ENCODE assay signal across 12 cellular contexts in the genomic region with DNA sequence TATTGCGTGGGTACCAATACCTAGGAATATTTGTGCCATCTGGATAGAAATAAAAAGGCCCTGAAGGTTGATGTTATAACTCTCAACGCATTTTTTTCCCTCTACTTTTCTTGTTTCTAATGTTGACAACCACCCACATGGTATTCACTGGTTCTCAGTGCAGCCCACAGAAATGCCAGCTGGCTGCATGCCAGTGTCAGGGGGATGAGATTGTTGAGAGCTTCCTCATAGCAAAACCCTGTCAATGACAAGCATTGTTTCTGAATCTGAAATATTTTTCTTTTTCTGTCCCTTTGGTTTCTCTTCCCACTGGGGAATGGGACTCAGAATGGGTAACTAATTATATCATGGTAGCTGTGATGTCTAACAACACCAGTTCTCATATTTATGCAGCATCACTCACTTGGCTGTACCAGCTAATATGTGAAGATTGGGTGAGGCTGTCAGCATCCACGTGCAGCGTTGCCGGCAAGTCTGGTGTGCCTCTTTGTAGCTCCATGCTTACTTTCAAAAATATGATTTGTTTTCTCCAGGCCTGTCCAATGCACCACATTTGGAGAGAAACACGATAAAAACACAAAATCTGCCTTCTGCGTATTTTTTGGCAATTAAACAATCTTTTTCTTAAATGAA.
A peak's percentile ranks its signal among the peaks of the same experiment; 100 is the strongest.
DNase-seq lines count a peak whose midpoint lies in the region; ATAC-seq and TF ChIP-seq lines count a peak whose summit lies in the region.
"Had no signal": no experiment of that assay in that cellular context is flagged by ENCODE, and none has a peak within 500 bp of the region (broad histone marks: within the 10 kb centered on the region; RNA-seq: fewer than 3 reads in every experiment).

No MANE protein-coding gene starts in this region.

- no peak overlapping the region for H3K27ac ChIP-seq in caudate nucleus (ENCODE audit: low read depth, low read length)
- no peak overlapping the region for H3K27ac ChIP-seq in mesendoderm (ENCODE audit: low read depth, low read length)
- no peak overlapping the region for H3K27ac ChIP-seq in CD8-positive, alpha-beta T cell (ENCODE audit: low read depth, low read length)
- H3K27ac ChIP-seq: thoracic aorta had no signal

- H4K5ac ChIP-seq in mesendoderm (ENCODE audit: low read length), result no peak overlapping the region

- intact Hi-C loops in CD8-positive, alpha-beta T cell (cut with DNase I, micrococcal nuclease), result no loop called here

- H2BK5ac ChIP-seq in mesendoderm (ENCODE audit: low read length), result no peak overlapping the region

- no peak overlapping the region for H3K4me2 ChIP-seq in mesendoderm (ENCODE audit: low read length)

- no CpG with 5 or more reads among the region's 7 CpGs for WGBS in mesendoderm (ENCODE audit: extremely low coverage, insufficient coverage, low lambda C conversion rate)

- no peak overlapping the region for H4K8ac ChIP-seq in mesendoderm (ENCODE audit: low read depth, low read length)

- H3K9me3 ChIP-seq in CD8-positive, alpha-beta T cell (ENCODE audit: low read length), result no peaks in the 10 kb centered on the region
- H3K9me3 ChIP-seq: thoracic aorta had no signal

- no peak overlapping the region for H3K4me3 Mint-ChIP-seq in CD8-positive, alpha-beta T cell
- H3K4me3 Mint-ChIP-seq: dendritic cell treated with granulocyte-macrophage colony-stimulating factor and Interleukin-4, amounts not matched to agents 40 ng/mL and 50 ng/mL, for 4 days had no signal

- H2BK120ac ChIP-seq in mesendoderm (ENCODE audit: low read depth, low read length), result no peak overlapping the region

- H3K56ac ChIP-seq in mesendoderm (ENCODE audit: low read length), result no peak overlapping the region

- no peaks in the 10 kb centered on the region for H3K4me1 ChIP-seq in mesendoderm (ENCODE audit: control insufficient read depth, low read depth, low read length)
- no peaks in the 10 kb centered on the region for H3K4me1 ChIP-seq in CD8-positive, alpha-beta T cell (ENCODE audit: insufficient read depth, low read length)

- H2AK5ac ChIP-seq in mesendoderm (ENCODE audit: low read length), result no peak overlapping the region

- H3K36me3 Mint-ChIP-seq in CD8-positive, alpha-beta T cell, result no peaks in the 10 kb centered on the region

- no peak overlapping the region for H3K23ac ChIP-seq in mesendoderm (ENCODE audit: low read length)

- no peaks in the 10 kb centered on the region for H3K4me1 Mint-ChIP-seq in CD8-positive, alpha-beta T cell (ENCODE audit: low read depth)

- H2BK15ac ChIP-seq in mesendoderm (replicated peaks; ENCODE audit: low read depth), result no peak overlapping the region

- no peak for ATAC-seq in CD8-positive, alpha-beta T cell

- no peak for TF ChIP-seq CTCF in CD8-positive, alpha-beta T cell (IDR thresholded peaks at IDR 0.05)

- H3K27me3 Mint-ChIP-seq in CD8-positive, alpha-beta T cell (ENCODE audit: low read depth), result peaks cover 2% of the 10 kb centered on the region
- H3K27me3 Mint-ChIP-seq: dendritic cell treated with granulocyte-macrophage colony-stimulating factor and Interleukin-4, amounts not matched to agents 40 ng/mL and 50 ng/mL, for 4 days had no signal

- no peaks in the 10 kb centered on the region for H3K36me3 ChIP-seq in mesendoderm (ENCODE audit: control insufficient read depth, insufficient read depth, low read length)
- no peaks in the 10 kb centered on the region for H3K36me3 ChIP-seq in CD8-positive, alpha-beta T cell (ENCODE audit: insufficient read depth, low read length)
- H3K36me3 ChIP-seq: thoracic aorta had no signal

- H3K9ac ChIP-seq in mesendoderm (ENCODE audit: low read length), result no peak overlapping the region

- H3K18ac ChIP-seq in mesendoderm (ENCODE audit: low read length), result no peak overlapping the region

- POLR2A ChIA-PET in CD8-positive, alpha-beta T cell (lab: Charles Lee), result no interaction called here

- H3K9me3 Mint-ChIP-seq in CD8-positive, alpha-beta T cell, result no peaks in the 10 kb centered on the region
- H3K9me3 Mint-ChIP-seq: dendritic cell treated with granulocyte-macrophage colony-stimulating factor and Interleukin-4, amounts not matched to agents 40 ng/mL and 50 ng/mL, for 4 days had no signal

- H3K79me2 ChIP-seq in mesendoderm (ENCODE audit: control insufficient read depth, insufficient read depth, low read length), result no peaks in the 10 kb centered on the region

- DNase-seq in C1 segment of cervical spinal cord (lab: John Stamatoyannopoulos, UW) (peak in 9 of 14 donors; percentile 0 to 27 (median 7)), NCI-H1048 (lab: John Stamatoyannopoulos, UW) (peak; percentile 8), caudate nucleus (lab: John Stamatoyannopoulos, UW) (peak in 43 of 61 donors; percentile 0 to 55 (median 20)), medulla oblongata (ENCODE audit: extremely low spot score) (peak; percentile 51), mesendoderm (no peak)
- no peak for DNase-seq in stimulated activated CD4-positive, alpha-beta T cell treated with anti-CD3 and anti-CD28 coated beads, Interleukin-4, amount 100 ng/mL, for 24 hours
- no peak for DNase-seq in activated CD4-positive, CD25-positive, alpha-beta regulatory T cell (lab: John Stamatoyannopoulos, UW)
- no peak for DNase-seq in CD8-positive, alpha-beta T cell
- DNase-seq: DND-41, SIG-M5 had no signal

- H3K27me3 ChIP-seq in mesendoderm (ENCODE audit: insufficient read depth, low read length, poor library complexity), result no peaks in the 10 kb centered on the region
- H3K27me3 ChIP-seq in CD8-positive, alpha-beta T cell (ENCODE audit: insufficient read depth, low read length), result no peaks in the 10 kb centered on the region

- H3K79me1 ChIP-seq in mesendoderm (ENCODE audit: low read length), result no peaks in the 10 kb centered on the region

- no peak overlapping the region for H3K27ac Mint-ChIP-seq in CD8-positive, alpha-beta T cell
- H3K27ac Mint-ChIP-seq: dendritic cell treated with granulocyte-macrophage colony-stimulating factor and Interleukin-4, amounts not matched to agents 40 ng/mL and 50 ng/mL, for 4 days had no signal

- CTCF ChIA-PET in CD8-positive, alpha-beta T cell (lab: Charles Lee), result no interaction called here

- H3K4me3 ChIP-seq in mesendoderm (ENCODE audit: low read length), result no peak overlapping the region
- H3K4me3 ChIP-seq in CD8-positive, alpha-beta T cell (ENCODE audit: low read depth, low read length), result no peak overlapping the region
- H3K4me3 ChIP-seq: thoracic aorta had no signal

- no peak overlapping the region for H3K4ac ChIP-seq in mesendoderm (ENCODE audit: low read depth, low read length)

Comparison
In these comparisons a context has a peak if more than half of its experiments do, and no peak if none do; other contexts are left out.
1. DNase-seq: peak in C1 segment of cervical spinal cord (9 of 14), NCI-H1048 (single experiment), caudate nucleus (43 of 61) and medulla oblongata (single experiment); none in stimulated activated CD4-positive, alpha-beta T cell treated with anti-CD3 and anti-CD28 coated beads, Interleukin-4, amount 100 ng/mL, for 24 hours (single experiment), activated CD4-positive, CD25-positive, alpha-beta regulatory T cell (0 of 4), mesendoderm (single experiment) and CD8-positive, alpha-beta T cell (0 of 7).